12 cellular contexts compared by ENCODE assay signal in genomic region chr1:84166797-84167196, GRCh38. TPM values are rescaled to one million over a fixed set of nuclear protein-coding genes. Genes with fewer than 3 reads are reported as not detected.
DNase-seq lines count a peak whose midpoint lies in the region; ATAC-seq, FAIRE-seq and TF ChIP-seq lines count a peak whose summit lies in the region.
"Had no signal": no experiment of that assay in that cellular context is flagged by ENCODE, and none has a peak within 500 bp of the region (broad histone marks: within the 10 kb centered on the region; RNA-seq: fewer than 3 reads in every experiment).

No MANE protein-coding gene starts in this region.

- FAIRE-seq in D721Med (lab: Jason Lieb, UNC), result peak; percentile 21
- FAIRE-seq: K562 had no signal

- H3K4me3 Mint-ChIP-seq in activated B cell treated with CpG ODN at 0.5 μM for 24 hours, result peak overlapping the region; percentile 1
- H3K4me3 Mint-ChIP-seq in chondrocyte (ENCODE audit: unreplicated experiment), result no peak overlapping the region

- CTCF ChIA-PET in activated B cell treated with CpG ODN at 0.5 μM for 24 hours (lab: Charles Lee), result no interaction called here

- H3K4me3 ChIP-seq in coronary artery, result no peak overlapping the region
- H3K4me3 ChIP-seq: BLaER1 treated with 17β-estradiol and CSF1 and Interleukin-3, amounts not matched to agents 10 nM and 100 nM; K562; right atrium auricular region had no signal

- ATAC-seq in GM19438 (IDR thresholded peaks at IDR 0.05; ENCODE audit: low read depth, unreplicated experiment), result peak; percentile 89
- ATAC-seq in HG02973 (IDR thresholded peaks at IDR 0.05; ENCODE audit: unreplicated experiment), result peak; percentile 97
- ATAC-seq in activated B cell treated with CpG ODN at 0.5 μM for 24 hours (ENCODE audit: low read depth), result peak; percentile 77
- ATAC-seq: K562 had no signal

- POLR2A ChIA-PET in activated B cell treated with CpG ODN at 0.5 μM for 24 hours (lab: Charles Lee), result no interaction called here

- TF ChIP-seq CTCF in D721Med (IDR thresholded peaks at IDR 0.05; ENCODE audit: insufficient read depth, missing control alignments), result no peak
- TF ChIP-seq CTCF in activated B cell treated with CpG ODN at 0.5 μM for 24 hours (IDR thresholded peaks at IDR 0.05), result no peak
- TF ChIP-seq CTCF in chondrocyte (IDR thresholded peaks at IDR 0.05), result no peak
- TF ChIP-seq CTCF in coronary artery (IDR thresholded peaks at IDR 0.05), result no peak

- H3K36me3 Mint-ChIP-seq in activated B cell treated with CpG ODN at 0.5 μM for 24 hours (ENCODE audit: low read depth) (peaks cover 6% of the 10 kb centered on the region), chondrocyte (ENCODE audit: low read depth) (no peaks in the 10 kb centered on the region)

- DNase-seq in D721Med (ENCODE audit: insufficient read length, low spot score) (no peak), activated B cell treated with CpG ODN at 0.5 μM for 24 hours (no peak), chondrocyte (ENCODE audit: low spot score) (no peak), inferior parietal cortex (ENCODE audit: extremely low spot score) (no peak), coronary artery (ENCODE audit: low spot score) (no peak), SIG-M5 (lab: John Stamatoyannopoulos, UW) (no peak)
- DNase-seq: SHP77 treated with DMSO at 0.1 percent for 48 hours had no signal

- H3K9me3 Mint-ChIP-seq in activated B cell treated with CpG ODN at 0.5 μM for 24 hours (no peaks in the 10 kb centered on the region), chondrocyte (ENCODE audit: low read depth) (peaks cover 6% of the 10 kb centered on the region)

- no peaks in the 10 kb centered on the region for H3K27me3 Mint-ChIP-seq in activated B cell treated with CpG ODN at 0.5 μM for 24 hours
- no peaks in the 10 kb centered on the region for H3K27me3 Mint-ChIP-seq in chondrocyte (ENCODE audit: low read depth)

- H3K27ac Mint-ChIP-seq in activated B cell treated with CpG ODN at 0.5 μM for 24 hours (peak overlapping the region; percentile 42), chondrocyte (ENCODE audit: unreplicated experiment) (no peak overlapping the region)

- intact Hi-C loops in activated B cell treated with CpG ODN at 0.5 μM for 24 hours (cut with micrococcal nuclease), result loop anchor here (1.0 to 2.0 kb wide), 3 partner anchors 8 to 14 kb away; no protein-coding TSS in a partner anchor

- H3K4me1 Mint-ChIP-seq in activated B cell treated with CpG ODN at 0.5 μM for 24 hours (peaks cover 70% of the 10 kb centered on the region), chondrocyte (ENCODE audit: low read depth) (peaks cover 19% of the 10 kb centered on the region)

- no peak overlapping the region for H3K27ac ChIP-seq in coronary artery
- H3K27ac ChIP-seq: BLaER1 treated with 17β-estradiol and CSF1 and Interleukin-3, amounts not matched to agents 10 nM and 100 nM; right atrium auricular region had no signal

RNA-seq across cellular contexts. Expression of gene PRKACB, which starts 22.7 kb away (rescaled TPM):
- 30.0 and 33.0 TPM in 2 replicates for total RNA-seq in activated B cell treated with CpG ODN at 0.5 μM for 24 hours
- 34.9 to 44.2 TPM (median 43.1 TPM) in 3 replicates for total RNA-seq in chondrocyte
